ENCODE assay signal across 8 cellular contexts in genomic region chr5:38441730-38442573, GRCh38.
DNase-seq lines count a peak whose midpoint lies in the region; ATAC-seq, FAIRE-seq and TF ChIP-seq lines count a peak whose summit lies in the region.

No MANE protein-coding gene starts in this region.

- H4K20me1 ChIP-seq in HepG2 (ENCODE audit: insufficient read depth, low read length): no peaks in the 10 kb centered on the region

- FAIRE-seq in colon (lab: Jason Lieb, UNC) (peak; percentile 98), HepG2 (lab: Jason Lieb, UNC) (peak; percentile 94)

- H3K4me1 ChIP-seq in CD8-positive, alpha-beta memory T cell (ENCODE audit: insufficient read depth, low read length): no peaks in the 10 kb centered on the region
- H3K4me1 ChIP-seq in HepG2 (ENCODE audit: insufficient read depth, low read length): no peaks in the 10 kb centered on the region

- no peak for TF ChIP-seq EP300 in HepG2 (IDR thresholded peaks at IDR 0.05; ENCODE audit: low read depth in 2 of 2, low read length in 2 of 2)
- TF ChIP-seq EP300 in HepG2 (CRISPR knock-in tag; IDR thresholded peaks at IDR 0.05; ENCODE audit: borderline replicate concordance): no peak

- ATAC-seq in GM19455 (IDR thresholded peaks at IDR 0.05; ENCODE audit: unreplicated experiment): peak; percentile 99
- ATAC-seq in HG03520 (IDR thresholded peaks at IDR 0.05; ENCODE audit: unreplicated experiment): peak; percentile 100
- peak; percentile 99 for ATAC-seq in activated CD4-positive, alpha-beta T cell treated with anti-CD3 and anti-CD28 coated beads for 36 hours
- ATAC-seq in HepG2: peak; percentile 99

- no peak overlapping the region for H2AFZ ChIP-seq in HepG2 (ENCODE audit: low read length)

- H3K36me3 Mint-ChIP-seq in CD8-positive, alpha-beta memory T cell: no peaks in the 10 kb centered on the region
- no peaks in the 10 kb centered on the region for H3K36me3 Mint-ChIP-seq in activated CD4-positive, alpha-beta T cell treated with anti-CD3 and anti-CD28 coated beads for 36 hours (ENCODE audit: low read depth)

- H3K27ac Mint-ChIP-seq in CD8-positive, alpha-beta memory T cell: no peak overlapping the region
- H3K27ac Mint-ChIP-seq in activated CD4-positive, alpha-beta T cell treated with anti-CD3 and anti-CD28 coated beads for 36 hours: no peak overlapping the region

- POLR2A ChIA-PET in CD8-positive, alpha-beta memory T cell (lab: Charles Lee): interaction anchor here (0.7 kb wide), 1 partner anchor 12 kb away, joined by 4 read pairs; no protein-coding TSS in a partner anchor
- POLR2A ChIA-PET in activated CD4-positive, alpha-beta T cell treated with anti-CD3 and anti-CD28 coated beads for 36 hours (lab: Charles Lee): interaction anchor here (0.6 kb wide), 1 partner anchor 1942 kb away, joined by 8 read pairs; no protein-coding TSS in a partner anchor
- POLR2A ChIA-PET in HepG2 (lab: Yijun Ruan, JAX): interaction anchor here (0.9 to 1.0 kb wide), 2 partner anchors 113 to 367 kb away, joined by 5 read pairs; no protein-coding TSS in a partner anchor

- no peaks in the 10 kb centered on the region for H3K9me3 Mint-ChIP-seq in CD8-positive, alpha-beta memory T cell
- no peaks in the 10 kb centered on the region for H3K9me3 Mint-ChIP-seq in activated CD4-positive, alpha-beta T cell treated with anti-CD3 and anti-CD28 coated beads for 36 hours (ENCODE audit: low read depth)

- WGBS in HepG2 (ENCODE audit: low lambda C conversion rate): 2% methylated on average over 6 of the region's 7 CpGs

- peak; percentile 62 to 82 (median 66) for DNase-seq in CD8-positive, alpha-beta memory T cell
- DNase-seq in NCI-H526 (lab: John Stamatoyannopoulos, UW) (peak; percentile 91 to 97), HepG2 (ENCODE audit: low spot score) (peak; percentile 87)
- peak; percentile 90 for DNase-seq in activated CD4-positive, alpha-beta T cell treated with anti-CD3 and anti-CD28 coated beads for 36 hours
- peak; percentile 66 to 78 (median 74) for DNase-seq in stimulated activated CD4-positive, alpha-beta T cell treated with anti-CD3 and anti-CD28 coated beads, TNF-alpha, amount 100 ng/mL, for 24 hours (ENCODE audit: low read depth in 3 of 3)

- no peaks in the 10 kb centered on the region for H3K36me3 ChIP-seq in CD8-positive, alpha-beta memory T cell (ENCODE audit: insufficient read depth, low read length)
- no peaks in the 10 kb centered on the region for H3K36me3 ChIP-seq in HepG2 (replicated peaks in 1 of 2; ENCODE audit: control insufficient read depth in 1 of 2, insufficient read depth in 2 of 2, low read length in 2 of 2)

- no peak overlapping the region for H3K4me3 ChIP-seq in CD8-positive, alpha-beta memory T cell (ENCODE audit: low read length)
- no peak overlapping the region for H3K4me3 ChIP-seq in HepG2 (replicated peaks in 1 of 3; ENCODE audit: insufficient read depth in 1 of 3, low read depth in 2 of 3, low read length in 3 of 3)

- no peak overlapping the region for H3K4me2 ChIP-seq in HepG2 (ENCODE audit: low read depth, low read length)

- TF ChIP-seq POLR2A in HepG2 (IDR thresholded peaks at IDR 0.05; ENCODE audit: insufficient read depth in 1 of 2, low read depth in 2 of 2, low read length in 2 of 2): no peak

- TF ChIP-seq RAD21 in HepG2 (CRISPR knock-in tag; IDR thresholded peaks at IDR 0.05): peak; percentile 95

- peaks cover 0 to 3% (median 2%) of the 10 kb centered on the region in 3 donors for H3K4me1 Mint-ChIP-seq in CD8-positive, alpha-beta memory T cell
- no peaks in the 10 kb centered on the region for H3K4me1 Mint-ChIP-seq in activated CD4-positive, alpha-beta T cell treated with anti-CD3 and anti-CD28 coated beads for 36 hours

- no peak overlapping the region for H3K4me3 Mint-ChIP-seq in CD8-positive, alpha-beta memory T cell
- H3K4me3 Mint-ChIP-seq in activated CD4-positive, alpha-beta T cell treated with anti-CD3 and anti-CD28 coated beads for 36 hours: no peak overlapping the region

- CTCF ChIA-PET in CD8-positive, alpha-beta memory T cell (lab: Charles Lee): interaction anchor here (0.6 to 4.1 kb wide), 42 partner anchors 9 to 1611 kb away, joined by 3 to 49 read pairs (median 3); no protein-coding TSS in a partner anchor
- CTCF ChIA-PET in activated CD4-positive, alpha-beta T cell treated with anti-CD3 and anti-CD28 coated beads for 36 hours (lab: Charles Lee): interaction anchor here (0.6 to 7.1 kb wide), 60 partner anchors 9 to 848 kb away, joined by 3 to 147 read pairs (median 4); no protein-coding TSS in a partner anchor
- CTCF ChIA-PET in HepG2 (lab: Yijun Ruan, JAX; ENCODE audit: low intra/inter-chr PET ratio, low total read pairs): interaction anchor here (0.9 to 3.3 kb wide), 6 partner anchors 23 to 368 kb away, joined by 3 to 33 read pairs (median 8); no protein-coding TSS in a partner anchor

- no peak overlapping the region for H3K9ac ChIP-seq in HepG2 (ENCODE audit: insufficient read depth, low read depth, low read length)

- H3K27me3 ChIP-seq in CD8-positive, alpha-beta memory T cell (ENCODE audit: insufficient read depth, low read length, poor library complexity, severe bottlenecking): no peaks in the 10 kb centered on the region
- peaks cover 1 to 4% of the 10 kb centered on the region in 2 experiments; a peak in 2 of 5 replicates for H3K27me3 ChIP-seq in HepG2 (ENCODE audit: control insufficient read depth in 1 of 2, insufficient read depth in 2 of 2, low read length in 2 of 2)

- no peaks in the 10 kb centered on the region for H3K9me3 ChIP-seq in CD8-positive, alpha-beta memory T cell (ENCODE audit: low read length)
- H3K9me3 ChIP-seq in HepG2 (ENCODE audit: low read length): no peaks in the 10 kb centered on the region

- intact Hi-C loops in activated CD4-positive, alpha-beta T cell treated with anti-CD3 and anti-CD28 coated beads for 36 hours (cut with DNase I, micrococcal nuclease): loop anchor here (1.0 to 5.0 kb wide), 7 partner anchors 109 to 480 kb away; partner anchors contain the start of gene LIFR (in 1 of the 2)
- intact Hi-C loops in HepG2 (cut with micrococcal nuclease; ENCODE audit: unreplicated experiment): loop anchor here (1.0 to 5.0 kb wide), 7 partner anchors 35 to 480 kb away; no protein-coding TSS in a partner anchor

- BruUV-seq in HepG2 (replicated peaks; lab: Mats Ljungman, UMichigan): no TSS peak

- no peak overlapping the region for H3K27ac ChIP-seq in CD8-positive, alpha-beta memory T cell (ENCODE audit: low read depth, low read length)
- H3K27ac ChIP-seq in HepG2 (ENCODE audit: extremely low read length, insufficient read depth, low read length): no peak overlapping the region

- no peaks in the 10 kb centered on the region for H3K79me2 ChIP-seq in HepG2 (ENCODE audit: insufficient read depth, low read length)

- peak; percentile 99 for TF ChIP-seq CTCF in HepG2 (CRISPR knock-in tag; IDR thresholded peaks at IDR 0.05)

- H3K27me3 Mint-ChIP-seq in CD8-positive, alpha-beta memory T cell: peaks cover 5 to 42% of the 10 kb centered on the region in 2 donors
- H3K27me3 Mint-ChIP-seq in activated CD4-positive, alpha-beta T cell treated with anti-CD3 and anti-CD28 coated beads for 36 hours: peaks cover 26% of the 10 kb centered on the region

- in situ Hi-C loops in HepG2 (cut with HindIII; ENCODE audit: extremely low pct_ligation_motif_present, low pct_unique_long_range_greater_than_20kb): loop anchor here (10.0 kb wide), 1 partner anchor 113 kb away; the partner anchor contains the start of gene LIFR

TF ChIP-seq in HepG2, 621 proteins besides CTCF, POLR2A, EP300 and RAD21 (continues in another document):
- TF ChIP-seq ZSCAN9 (CRISPR knock-in tag; IDR thresholded peaks at IDR 0.05; ENCODE audit: borderline replicate concordance): 0 out of 2 replicates have a peak, but pooled peaks have one; percentile 39
- TF ChIP-seq XRCC5 (optimal IDR thresholded peaks at IDR 0.05; ENCODE audit: low read length): peak; percentile 71
- peak; percentile 55; the same call in 1 of the 2 replicates for TF ChIP-seq ERF (CRISPR knock-in tag; IDR thresholded peaks at IDR 0.05)
- TF ChIP-seq CENPT (CRISPR knock-in tag; IDR thresholded peaks at IDR 0.05; ENCODE audit: low read depth): no peak
- TF ChIP-seq PHB2 (IDR thresholded peaks at IDR 0.05; ENCODE audit: partially characterized antibody): no peak
- no peak for TF ChIP-seq BHLHE40 (IDR thresholded peaks at IDR 0.05; ENCODE audit: low read length)
- TF ChIP-seq YY1 (IDR thresholded peaks at IDR 0.05; ENCODE audit: insufficient read depth, insufficient replicate concordance, low read depth, low read length): peak; percentile 18
- peak; percentile 54; the same call in 1 of the 2 replicates for TF ChIP-seq ZNF331 (CRISPR knock-in tag; IDR thresholded peaks at IDR 0.05)
- 0 out of 2 replicates have a peak, but pooled peaks have one; percentile 27 for TF ChIP-seq ZBTB26 (CRISPR knock-in tag; IDR thresholded peaks at IDR 0.05; ENCODE audit: borderline replicate concordance)
